Comparison of ENCODE assay signal across 11 cellular contexts in the genomic region with DNA sequence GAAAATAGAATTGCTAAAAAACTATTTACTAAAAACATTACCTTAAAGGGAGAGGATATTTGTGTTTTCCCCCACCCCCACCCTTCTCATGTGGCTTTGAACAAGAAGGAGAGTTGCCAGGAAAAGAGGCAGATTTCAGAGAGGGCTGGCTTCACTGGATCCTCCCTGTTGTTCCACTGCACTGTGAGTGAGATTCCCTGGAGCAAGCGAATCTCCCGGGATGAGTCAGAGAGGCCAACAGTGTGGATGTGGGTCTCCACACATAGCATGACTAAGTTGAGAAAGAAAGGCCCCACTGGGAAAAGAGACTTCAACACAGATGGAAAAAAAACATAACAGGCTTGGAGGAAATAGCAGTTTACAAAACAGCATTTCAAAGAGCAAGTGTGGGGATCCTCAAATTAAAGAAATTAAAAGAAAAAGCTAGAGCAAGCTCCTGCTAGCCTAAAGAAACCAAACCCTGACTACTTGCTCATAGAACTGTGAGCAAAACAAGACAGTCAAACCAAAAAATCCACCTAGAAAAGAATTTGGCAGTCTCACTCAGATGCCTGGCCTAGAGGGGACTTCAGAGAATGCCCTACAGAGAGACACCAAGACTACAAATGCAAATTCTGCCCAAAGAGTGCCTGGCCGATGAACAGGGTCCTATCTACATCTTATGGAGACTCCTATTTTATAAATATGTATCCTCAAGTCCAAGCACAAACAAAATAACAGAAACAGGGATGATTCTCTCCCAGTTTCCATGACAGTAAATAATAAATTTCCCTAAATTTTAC. TPM values are rescaled to one million over a fixed set of nuclear protein-coding genes. Genes with fewer than 3 reads are reported as not detected.
DNase-seq lines count a peak whose midpoint lies in the region; ATAC-seq and TF ChIP-seq lines count a peak whose summit lies in the region.
"Had no signal": no experiment of that assay in that cellular context is flagged by ENCODE, and none has a peak within 500 bp of the region (broad histone marks: within the 10 kb centered on the region; RNA-seq: fewer than 3 reads in every experiment).

No MANE protein-coding gene starts in this region.

- peaks cover 76% of the 10 kb centered on the region for H3K4me1 Mint-ChIP-seq in osteocyte (ENCODE audit: unreplicated experiment)

- POLR2A ChIA-PET in RWPE1 (lab: Yijun Ruan, JAX; ENCODE audit: low non-redundant PET): no interaction called here

- H3K27me3 Mint-ChIP-seq in osteocyte (ENCODE audit: unreplicated experiment): no peaks in the 10 kb centered on the region

- H3K27ac Mint-ChIP-seq in osteocyte (ENCODE audit: unreplicated experiment): peak overlapping the region; percentile 90
- H3K27ac Mint-ChIP-seq: H9 had no signal

- peaks cover 39% of the 10 kb centered on the region for H3K36me3 Mint-ChIP-seq in osteocyte (ENCODE audit: unreplicated experiment)

- CTCF ChIA-PET in RWPE1 (lab: Yijun Ruan, JAX): interaction anchor here (0.6 kb wide), 2 partner anchors 102 to 194 kb away, joined by 3 read pairs; no protein-coding TSS in a partner anchor

- H3K9me3 Mint-ChIP-seq in osteocyte (ENCODE audit: unreplicated experiment): no peaks in the 10 kb centered on the region
- H3K9me3 Mint-ChIP-seq: H9 had no signal

- ATAC-seq in GM21447 (IDR thresholded peaks at IDR 0.05; ENCODE audit: unreplicated experiment): no peak

- H3K4me3 Mint-ChIP-seq in osteocyte (ENCODE audit: unreplicated experiment): peak overlapping the region; percentile 89

- peak overlapping the region; percentile 93 for H3K4me3 ChIP-seq in fibroblast of mammary gland (ENCODE audit: control insufficient read depth, low read depth, low read length)

- no peak for TF ChIP-seq CTCF in AG09319 (IDR thresholded peaks at IDR 0.05; ENCODE audit: low read depth, low read length)
- no peak for TF ChIP-seq CTCF in RWPE1 (conservative IDR thresholded peaks at IDR 0.05; ENCODE audit: low read depth)
- TF ChIP-seq CTCF in fibroblast of mammary gland (conservative IDR thresholded peaks at IDR 0.05; ENCODE audit: control insufficient read depth, insufficient read depth, low read depth, low read length): no peak
- TF ChIP-seq CTCF in osteocyte (IDR thresholded peaks at IDR 0.05): no peak

- peak overlapping the region; percentile 73 for H3K27ac ChIP-seq in RWPE1

- DNase-seq in AG09319 (ENCODE audit: extremely low read depth, low read depth) (peak; percentile 89), RWPE1 (ENCODE audit: low spot score) (peak; percentile 76), fibroblast of mammary gland (ENCODE audit: low read depth) (peak; percentile 99), osteocyte (ENCODE audit: extremely low spot score, unreplicated experiment) (peak; percentile 86), T-helper 9 cell (no peak), NCI-H1436 (lab: John Stamatoyannopoulos, UW) (no peak)
- DNase-seq in stimulated activated CD4-positive, alpha-beta T cell treated with anti-CD3 and anti-CD28 coated beads, Interleukin-4, amount 100 ng/mL, for 1 hour: no peak
- DNase-seq: activated CD8-positive, alpha-beta memory T cell treated with anti-CD3 and anti-CD28 coated beads, Interleukin-2, amount 50 U/mL, for 48 hours; H9; stimulated activated CD8-positive, alpha-beta memory T cell treated with anti-CD3 and anti-CD28 coated beads, Interleukin-4, amount 100 ng/mL, for 48 hours had no signal

RNA-seq across cellular contexts. Expression of a gene that starts 3.4 kb away (rescaled TPM):
- 492 and 502 TPM in 2 replicates for total RNA-seq in osteocyte

RNA-seq across cellular contexts. Expression of a gene that starts 28.7 kb away (rescaled TPM):
- total RNA-seq in osteocyte: 81.6 and 86.8 TPM in 2 replicates

Comparison
In these comparisons a context has a peak if more than half of its experiments do, and no peak if none do; other contexts are left out.
1. DNase-seq: peak in AG09319 (single experiment), RWPE1 (single experiment), fibroblast of mammary gland (single experiment) and osteocyte (single experiment); none in stimulated activated CD4-positive, alpha-beta T cell treated with anti-CD3 and anti-CD28 coated beads, Interleukin-4, amount 100 ng/mL, for 1 hour (single experiment), T-helper 9 cell (single experiment) and NCI-H1436 (single experiment).